ENCODE assay signal across 23 cellular contexts in the genomic region with DNA sequence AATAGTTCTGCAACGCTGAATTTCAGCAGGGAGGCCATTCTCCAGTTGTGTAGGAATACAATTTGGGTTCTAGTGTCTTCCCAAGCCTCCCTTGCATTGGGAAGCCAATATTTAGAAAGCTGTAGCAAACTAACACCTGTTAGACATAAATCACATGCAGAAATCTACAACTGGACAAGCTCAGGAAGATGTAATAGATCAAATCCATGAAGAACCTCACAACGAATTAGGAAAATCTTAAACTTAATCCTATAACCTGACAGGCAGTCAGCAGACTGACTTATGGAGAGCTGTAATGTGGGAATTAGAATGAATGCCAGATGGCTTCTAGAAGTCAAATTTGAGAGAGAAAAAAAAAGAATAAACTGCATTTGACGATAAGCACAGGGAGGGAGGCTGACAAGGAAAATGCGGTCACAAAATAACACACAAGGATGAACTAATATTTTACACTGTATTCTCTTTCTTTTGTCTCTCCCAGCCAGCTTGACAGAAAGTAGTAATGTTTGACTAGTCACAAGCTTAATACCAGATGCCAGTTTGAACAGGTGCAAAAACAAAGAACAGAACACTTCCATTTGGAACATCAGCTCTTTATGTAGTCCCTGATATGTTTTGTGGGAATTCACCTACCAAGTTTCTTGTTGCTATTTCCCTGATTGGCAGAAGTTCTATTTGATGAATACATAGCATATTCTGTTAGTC. TPM values are rescaled to one million over a fixed set of nuclear protein-coding genes. Genes with fewer than 3 reads are reported as not detected.
DNase-seq lines count a peak whose midpoint lies in the region; ATAC-seq lines count a peak whose summit lies in the region.
"Had no signal": no experiment of that assay in that cellular context is flagged by ENCODE, and none has a peak within 500 bp of the region (broad histone marks: within the 10 kb centered on the region; RNA-seq: fewer than 3 reads in every experiment).

No MANE protein-coding gene starts in this region.

- H3K9ac ChIP-seq in mesendoderm (ENCODE audit: low read length), result no peak overlapping the region

- H3K27me3 ChIP-seq in mesendoderm (ENCODE audit: insufficient read depth, low read length, poor library complexity), result no peaks in the 10 kb centered on the region
- H3K27me3 ChIP-seq: cardiac muscle cell, gastrocnemius medialis, left lung had no signal

- H3K4me3 ChIP-seq in mesendoderm (ENCODE audit: low read length), result no peak overlapping the region
- H3K4me3 ChIP-seq: cardiac muscle cell, gastrocnemius medialis, left lung, SK-N-MC had no signal

- ATAC-seq in GM18868 (IDR thresholded peaks at IDR 0.05; ENCODE audit: unreplicated experiment), result no peak
- ATAC-seq: CD8-positive, alpha-beta T cell; gastrocnemius medialis; left lung; natural killer cell; stimulated activated effector memory CD8-positive, alpha-beta T cell treated with anti-CD3 and anti-CD28 coated beads, Interleukin-12 subunit alpha, Interleukin-12 subunit beta, amount 100 ng/mL, for 72 hours had no signal

- peak overlapping the region; percentile 18 for H3K18ac ChIP-seq in mesendoderm (ENCODE audit: low read length)

- H2AK5ac ChIP-seq in mesendoderm (ENCODE audit: low read length), result no peak overlapping the region

- H3K4ac ChIP-seq in mesendoderm (ENCODE audit: low read depth, low read length), result no peak overlapping the region

- no peaks in the 10 kb centered on the region for H3K79me2 ChIP-seq in mesendoderm (ENCODE audit: control insufficient read depth, insufficient read depth, low read length)

- H3K56ac ChIP-seq in mesendoderm (ENCODE audit: low read length), result no peak overlapping the region

- no peak overlapping the region for H2BK5ac ChIP-seq in mesendoderm (ENCODE audit: low read length)

- no peak overlapping the region for H2BK120ac ChIP-seq in mesendoderm (ENCODE audit: low read depth, low read length)

- no peak overlapping the region for H3K4me2 ChIP-seq in mesendoderm (ENCODE audit: low read length)

- peak; percentile 5 for DNase-seq in NCI-H2029 treated with DMSO at 0.1 percent for 48 hours (lab: John Stamatoyannopoulos, UW)
- no peak for DNase-seq in NCI-H2029 (lab: John Stamatoyannopoulos, UW)
- peak; percentile 9 for DNase-seq in NCI-H1105 (lab: John Stamatoyannopoulos, UW)
- DNase-seq in NCI-H82 (lab: John Stamatoyannopoulos, UW), result peak; percentile 96
- no peak for DNase-seq in mesendoderm
- no peak for DNase-seq in UCSD-AML1 (lab: John Stamatoyannopoulos, UW; ENCODE audit: unreplicated experiment)
- no peak for DNase-seq in T-helper 1 cell
- DNase-seq: activated naive CD4-positive, alpha-beta T cell treated with anti-CD3 and anti-CD28 coated beads, Interleukin-2, amount 50 U/mL, for 16 hours; AML-193; CD8-positive, alpha-beta T cell; DND-41; gastrocnemius medialis; hippocampal formation; immature natural killer cell; left lung; midbrain; natural killer cell; retina; stimulated activated CD4-positive, alpha-beta T cell treated with anti-CD3 and anti-CD28 coated beads, Interleukin-2, amount 100 ng/mL, for 48 hours had no signal

- WGBS in mesendoderm (ENCODE audit: extremely low coverage, insufficient coverage, low lambda C conversion rate), result no CpG with 5 or more reads among the region's 4 CpGs

- H3K27ac ChIP-seq in mesendoderm (ENCODE audit: low read depth, low read length), result no peak overlapping the region
- H3K27ac ChIP-seq: cardiac muscle cell, gastrocnemius medialis, left lung, SK-N-MC had no signal

- no peaks in the 10 kb centered on the region for H3K79me1 ChIP-seq in mesendoderm (ENCODE audit: low read length)

- no peak overlapping the region for H4K5ac ChIP-seq in mesendoderm (ENCODE audit: low read length)

- H3K23ac ChIP-seq in mesendoderm (ENCODE audit: low read length), result no peak overlapping the region

- peaks cover 2% of the 10 kb centered on the region for H3K4me1 ChIP-seq in mesendoderm (ENCODE audit: control insufficient read depth, low read depth, low read length)
- H3K4me1 ChIP-seq: gastrocnemius medialis, left lung had no signal

- H4K8ac ChIP-seq in mesendoderm (ENCODE audit: low read depth, low read length), result no peak overlapping the region

- H3K36me3 ChIP-seq in mesendoderm (ENCODE audit: control insufficient read depth, insufficient read depth, low read length), result no peaks in the 10 kb centered on the region
- H3K36me3 ChIP-seq: cardiac muscle cell, gastrocnemius medialis, left lung had no signal

- H2BK15ac ChIP-seq in mesendoderm (replicated peaks; ENCODE audit: low read depth), result no peak overlapping the region

RNA-seq across cellular contexts. Expression of gene FANCL, which starts 50.8 kb away (rescaled TPM):
- polyA plus RNA-seq in mesendoderm (2013, experiment 1 of 2), result 28.7 TPM
- polyA plus RNA-seq in mesendoderm (2013, experiment 2 of 2), result 29.1 TPM

Comparison
In these comparisons a context has a peak if more than half of its experiments do, and no peak if none do; other contexts are left out.
1. DNase-seq: peak in NCI-H2029 treated with DMSO at 0.1 percent for 48 hours (single experiment), NCI-H1105 (single experiment) and NCI-H82 (single experiment); none in NCI-H2029 (single experiment), mesendoderm (single experiment), UCSD-AML1 (single experiment) and T-helper 1 cell (0 of 5).